ENCODE assay signal across 8 cellular contexts in the genomic region with DNA sequence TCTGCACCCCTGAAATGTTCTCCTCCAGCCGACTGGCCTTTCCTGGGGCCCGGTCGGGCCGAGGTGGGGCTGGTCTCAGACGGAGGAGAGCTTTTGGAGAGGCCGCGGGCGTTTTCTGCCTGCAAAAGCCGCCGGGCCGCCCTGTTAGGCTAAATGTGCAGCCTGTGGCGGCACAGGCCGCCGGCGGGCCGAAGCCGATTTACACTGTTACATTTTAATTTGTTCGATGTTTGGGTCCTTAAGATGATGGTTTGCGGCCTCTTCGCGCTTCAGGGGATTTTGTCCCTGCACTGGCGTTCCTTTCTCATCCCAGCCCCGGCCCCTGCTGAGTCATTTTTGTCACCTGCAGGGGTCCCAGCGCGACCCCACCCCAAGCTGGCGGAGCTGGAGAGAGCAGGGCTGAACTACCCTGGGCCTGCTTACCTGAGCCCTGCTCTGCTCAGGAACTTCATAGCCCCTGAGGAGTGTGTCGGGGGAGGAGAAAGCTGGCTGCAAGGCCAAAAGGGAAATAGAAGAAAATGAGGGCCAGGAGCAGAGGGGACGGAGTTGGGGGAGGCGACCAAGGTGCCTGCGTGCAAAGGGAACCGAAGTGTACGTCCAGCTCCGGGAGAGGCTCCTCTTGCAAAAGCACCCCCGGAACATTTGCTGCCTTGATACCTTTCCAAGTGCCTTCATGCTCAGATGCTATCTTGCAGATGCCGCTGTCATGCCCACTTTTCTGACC. TPM values are rescaled to one million over a fixed set of nuclear protein-coding genes. Genes with fewer than 3 reads are reported as not detected.
A peak's percentile ranks its signal among the peaks of the same experiment; 100 is the strongest.
DNase-seq lines count a peak whose midpoint lies in the region; ATAC-seq, FAIRE-seq and TF ChIP-seq lines count a peak whose summit lies in the region.

No MANE protein-coding gene starts in this region.

- H3K27ac ChIP-seq in endothelial cell of umbilical vein (ENCODE audit: insufficient read depth, low read depth, low read length), result peak overlapping the region; percentile 49

- H3K4me1 Mint-ChIP-seq in T-helper 17 cell, result peaks cover 13% of the 10 kb centered on the region

- no peak for TF ChIP-seq CTCF in endothelial cell of umbilical vein (IDR thresholded peaks at IDR 0.05; ENCODE audit: extremely low read depth in 1 of 2, insufficient read depth in 1 of 2, low read depth in 1 of 2, low read length in 2 of 2)

- intact Hi-C loops in endothelial cell of umbilical vein (cut with micrococcal nuclease), result loop anchor here (1.0 to 5.0 kb wide), 4 partner anchors 12 to 84 kb away; a partner anchor contains a TSS

- peak overlapping the region; percentile 95 for H3K27ac Mint-ChIP-seq in T-helper 17 cell

- peak overlapping the region; percentile 69 for H3K9ac ChIP-seq in endothelial cell of umbilical vein (replicated peaks; ENCODE audit: extremely low read depth, insufficient read depth, low read length)

- H3K4me2 ChIP-seq in endothelial cell of umbilical vein (ENCODE audit: insufficient read depth, low read length), result peak overlapping the region; percentile 75

- ATAC-seq in HG03521 (IDR thresholded peaks at IDR 0.05; ENCODE audit: unreplicated experiment) (peak; percentile 4), T-helper 17 cell (peak; percentile 3)

- peaks cover 3% of the 10 kb centered on the region for H3K36me3 Mint-ChIP-seq in T-helper 17 cell (ENCODE audit: low read depth)

- POLR2A ChIA-PET in endothelial cell of umbilical vein (lab: Charles Lee), result no interaction called here

- peaks cover 17% of the 10 kb centered on the region for H3K4me1 ChIP-seq in endothelial cell of umbilical vein (ENCODE audit: control insufficient read depth, extremely low read depth, insufficient read depth, low read length)

- peak overlapping the region; percentile 99 for H3K4me3 Mint-ChIP-seq in T-helper 17 cell

- H3K4me3 ChIP-seq in endothelial cell of umbilical vein (replicated peaks in 1 of 3; ENCODE audit: insufficient read depth in 1 of 3, low read depth in 1 of 3, low read length in 3 of 3), result peak overlapping the region; percentile 28 to 61 (median 56)

- H3K79me2 ChIP-seq in endothelial cell of umbilical vein (ENCODE audit: control insufficient read depth, insufficient read depth, low read length), result peaks cover 31% of the 10 kb centered on the region

- H3K9me1 ChIP-seq in endothelial cell of umbilical vein (replicated peaks; ENCODE audit: control insufficient read depth, extremely low read depth, insufficient read depth, low read length), result no peaks in the 10 kb centered on the region

- CTCF ChIA-PET in endothelial cell of umbilical vein (lab: Charles Lee), result interaction anchor here (2.4 kb wide), 1 partner anchor 12 kb away, joined by 9 read pairs; no protein-coding TSS in a partner anchor

- H4K20me1 ChIP-seq in endothelial cell of umbilical vein (replicated peaks; ENCODE audit: control insufficient read depth, extremely low read depth, insufficient read depth, low read length), result no peaks in the 10 kb centered on the region

- dilution Hi-C loops in endothelial cell of umbilical vein (cut with MboI; ENCODE audit: extremely low pct_ligation_motif_present, low sequenced_read_pairs), result no loop called here

- DNase-seq in activated gamma-delta T cell (lab: John Stamatoyannopoulos, UW) (peak; percentile 47), activated gamma-delta T cell treated with Interleukin-2 at 50 U/mL for 16 hours (no peak), T-helper 17 cell (peak in 2 of 3 donors; percentile 10 to 13), endothelial cell of umbilical vein (ENCODE audit: low read depth, low spot score) (peak; percentile 13), myocyte (ENCODE audit: low read depth) (peak; percentile 19), DMS114 treated with DMSO at 0.1 percent for 48 hours (lab: John Stamatoyannopoulos, UW; ENCODE audit: unreplicated experiment) (no peak), HCEC 1CT (no peak)

- no peaks in the 10 kb centered on the region for H3K36me3 ChIP-seq in endothelial cell of umbilical vein (ENCODE audit: control insufficient read depth in 2 of 2, extremely low read depth in 1 of 2, insufficient read depth in 2 of 2, low read length in 2 of 2)

- H3K9me3 ChIP-seq in T-helper 17 cell (ENCODE audit: control insufficient read depth, low read length, poor library complexity, severe bottlenecking) (no peaks in the 10 kb centered on the region), endothelial cell of umbilical vein (replicated peaks; ENCODE audit: control insufficient read depth, insufficient read depth, low read length) (no peaks in the 10 kb centered on the region)

- no peak for TF ChIP-seq POLR2A in endothelial cell of umbilical vein (IDR thresholded peaks at IDR 0.05; ENCODE audit: low read depth, low read length)

- peaks cover 8% of the 10 kb centered on the region for H3K27me3 Mint-ChIP-seq in T-helper 17 cell

- no peaks in the 10 kb centered on the region for H3K27me3 ChIP-seq in endothelial cell of umbilical vein (ENCODE audit: control insufficient read depth in 2 of 2, insufficient read depth in 2 of 2, low read length in 2 of 2)

- H2AFZ ChIP-seq in endothelial cell of umbilical vein (ENCODE audit: low read depth, low read length), result peak overlapping the region; percentile 33

- BruUV-seq in endothelial cell of umbilical vein (replicated peaks; lab: Mats Ljungman, UMichigan), result no TSS peak

- no peak for FAIRE-seq in endothelial cell of umbilical vein (lab: Jason Lieb, UNC)

TF ChIP-seq in endothelial cell of umbilical vein, 7 proteins besides CTCF, POLR2A, EP300 and RAD21:
- TF ChIP-seq FOS (IDR thresholded peaks at IDR 0.05; ENCODE audit: borderline replicate concordance, insufficient read depth, low read length) (no peak), POLR2AphosphoS5 (IDR thresholded peaks at IDR 0.05; ENCODE audit: insufficient read depth, low read depth, low read length) (no peak), MYC (IDR thresholded peaks at IDR 0.05; ENCODE audit: low read depth, low read length) (no peak), GATA2 (IDR thresholded peaks at IDR 0.05; ENCODE audit: insufficient read depth, insufficient read length, low read depth, low read length) (no peak), EZH2 (IDR thresholded peaks at IDR 0.05; ENCODE audit: borderline replicate concordance, low read depth, low read length, severe bottlenecking) (no peak), JUN (IDR thresholded peaks at IDR 0.05; ENCODE audit: borderline replicate concordance, insufficient read depth, insufficient read length, low read depth) (no peak)
- TF ChIP-seq, protein P1, sequence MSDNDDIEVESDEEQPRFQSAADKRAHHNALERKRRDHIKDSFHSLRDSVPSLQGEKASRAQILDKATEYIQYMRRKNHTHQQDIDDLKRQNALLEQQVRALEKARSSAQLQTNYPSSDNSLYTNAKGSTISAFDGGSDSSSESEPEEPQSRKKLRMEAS (IDR thresholded peaks at IDR 0.05; ENCODE audit: insufficient read depth, insufficient read length), result no peak

RNA-seq across cellular contexts. Expression of a gene that starts 0.9 kb away (rescaled TPM):
- total RNA-seq in T-helper 17 cell (100 to 1,000 TPM; 103 to 105 TPM), endothelial cell of umbilical vein (129 and 130 TPM in 2 replicates), myocyte (87.1 and 96.9 TPM in 2 replicates)
- 69.7 and 81.5 TPM in 2 replicates for polyA plus RNA-seq in endothelial cell of umbilical vein
- 108 and 113 TPM in 2 replicates for polyA plus RNA-seq in endothelial cell of umbilical vein (2011; cell fraction: cytosol; rRNA removed)
- polyA plus RNA-seq in endothelial cell of umbilical vein (2011; cell fraction: nucleus; rRNA removed), result 156 and 195 TPM in 2 replicates
- 99.8 and 152 TPM in 2 replicates for polyA plus RNA-seq in endothelial cell of umbilical vein (2012)
- 87.2 and 87.8 TPM in 2 replicates for polyA minus RNA-seq in endothelial cell of umbilical vein
- polyA minus RNA-seq in endothelial cell of umbilical vein (2011; cell fraction: cytosol; rRNA and poly(A)+ RNA removed), result 173 TPM
- 46.1 and 64.2 TPM in 2 replicates for polyA minus RNA-seq in endothelial cell of umbilical vein (2011; cell fraction: nucleus; rRNA and poly(A)+ RNA removed)
- polyA plus RNA-seq in myocyte (2012), result 56.7 TPM

Comparison
In these comparisons a context has a peak if more than half of its experiments do, and no peak if none do; other contexts are left out.
1. DNase-seq: peak in activated gamma-delta T cell (single experiment), T-helper 17 cell (2 of 3), endothelial cell of umbilical vein (single experiment) and myocyte (single experiment); none in activated gamma-delta T cell treated with Interleukin-2 at 50 U/mL for 16 hours (single experiment), DMS114 treated with DMSO at 0.1 percent for 48 hours (single experiment) and HCEC 1CT (single experiment).